1 cellular context compared by ENCODE assay signal in genomic region chr2:108978709-108979111, GRCh38.
TF ChIP-seq lines count a peak whose summit lies in the region.

No MANE protein-coding gene starts in this region.

TF ChIP-seq in IMR-90, 13 proteins besides CTCF, POLR2A, EP300 and RAD21 (continued from another document):
- TF ChIP-seq MAZ (IDR thresholded peaks at IDR 0.05; ENCODE audit: borderline replicate concordance, low read depth, low read length), result no peak
